Comparison of ENCODE assay signal across 27 cellular contexts in genomic region chr13:79799049-79799448, GRCh38.
DNase-seq lines count a peak whose midpoint lies in the region; ATAC-seq and TF ChIP-seq lines count a peak whose summit lies in the region.
"Had no signal": no experiment of that assay in that cellular context is flagged by ENCODE, and none has a peak within 500 bp of the region (broad histone marks: within the 10 kb centered on the region; RNA-seq: fewer than 3 reads in every experiment).

No MANE protein-coding gene starts in this region.

- H3K9ac ChIP-seq in adipocyte (ENCODE audit: low read length) (no peak overlapping the region), mesenchymal stem cell (ENCODE audit: low read length) (no peak overlapping the region)

- H4K91ac ChIP-seq in mesenchymal stem cell (ENCODE audit: low read length) = no peak overlapping the region

- H3K14ac ChIP-seq in mesenchymal stem cell (ENCODE audit: low read length in 2 of 2) = no peak overlapping the region

- ATAC-seq in HG03571 (IDR thresholded peaks at IDR 0.05; ENCODE audit: unreplicated experiment) = no peak
- ATAC-seq: activated CD8-positive, alpha-beta T cell treated with anti-CD3 and anti-CD28 coated beads, Interleukin-2, amount 10 ng/mL, durations not matched to agents 7 days and 5 days; left lobe of liver; natural killer cell; Panc1; stimulated activated naive B cell treated with anti-CD40 and anti-IgM and Interleukin-4, amounts not matched to agents 10 μg/mL and 1 μg/mL and 100 μg/mL, for 72 hours had no signal

- DNase-seq in NCI-H82 (lab: John Stamatoyannopoulos, UW) (peak; percentile 35), NCI-H82 treated with DMSO at 0.1 percent for 48 hours (lab: John Stamatoyannopoulos, UW; ENCODE audit: unreplicated experiment) (no peak), adipocyte (ENCODE audit: low read depth) (peak; percentile 39), mesenchymal stem cell (peak; percentile 47), MG63 (no peak), SIG-M5 (lab: John Stamatoyannopoulos, UW) (no peak), GM10266 (ENCODE audit: extremely low spot score) (no peak)
- DNase-seq: 8988T; activated CD4-positive, alpha-beta T cell treated with anti-CD3 and anti-CD28 coated beads for 4 hours; activated CD8-positive, alpha-beta T cell treated with anti-CD3 and anti-CD28 coated beads, Interleukin-2, amount 10 ng/mL, durations not matched to agents 7 days and 5 days; activated naive CD4-positive, alpha-beta T cell treated with anti-CD3 and anti-CD28 coated beads, Interleukin-2, amount 50 U/mL, for 16 hours; amygdala; CD4-positive, CD25-positive, alpha-beta regulatory T cell; DND-41; KG1; MM.1S; natural killer cell; NCI-H2029 treated with DMSO at 0.1 percent for 48 hours; SHP77 treated with DMSO at 0.1 percent for 48 hours; stimulated activated naive B cell treated with anti-CD40 and anti-IgM and Interleukin-4, amounts not matched to agents 10 μg/mL and 1 μg/mL and 100 μg/mL, for 72 hours; substantia nigra; T1000; trophoblast cell; WERI-Rb-1 had no signal

- H3K9me3 ChIP-seq in adipocyte (ENCODE audit: control insufficient read depth, low read length) = no peaks in the 10 kb centered on the region
- H3K9me3 ChIP-seq in mesenchymal stem cell (ENCODE audit: control insufficient read depth, low read length) = no peaks in the 10 kb centered on the region
- H3K9me3 ChIP-seq in MG63 = no peaks in the 10 kb centered on the region

- H3K27me3 ChIP-seq in adipocyte (replicated peaks; ENCODE audit: control insufficient read depth, insufficient read depth, low read length) = no peaks in the 10 kb centered on the region
- H3K27me3 ChIP-seq in mesenchymal stem cell (ENCODE audit: control insufficient read depth in 1 of 2, insufficient read depth in 1 of 2, low read length in 2 of 2) = no peaks in the 10 kb centered on the region
- no peaks in the 10 kb centered on the region for H3K27me3 ChIP-seq in MG63

- no peak overlapping the region for H3K27ac ChIP-seq in mesenchymal stem cell (ENCODE audit: low read length, poor library complexity, severe bottlenecking)
- H3K27ac ChIP-seq: WERI-Rb-1 had no signal

- H3K18ac ChIP-seq in mesenchymal stem cell (ENCODE audit: low read depth in 1 of 2, low read length in 2 of 2) = no peak overlapping the region

- WGBS in mesenchymal stem cell = 0% methylated on average over 2 of the region's 2 CpGs

- no peak overlapping the region for H2BK120ac ChIP-seq in mesenchymal stem cell (ENCODE audit: low read depth, low read length)

- H3K4me3 ChIP-seq in adipocyte (ENCODE audit: low read length) (no peak overlapping the region), mesenchymal stem cell (ENCODE audit: insufficient read depth in 1 of 2, low read depth in 1 of 2, low read length in 2 of 2) (no peak overlapping the region), MG63 (no peak overlapping the region)

- H4K8ac ChIP-seq in mesenchymal stem cell (ENCODE audit: low read length) = no peak overlapping the region

- H2AFZ ChIP-seq in mesenchymal stem cell (ENCODE audit: low read depth, low read length) = no peak overlapping the region

- no peak overlapping the region for H3K23ac ChIP-seq in mesenchymal stem cell (ENCODE audit: low read length in 2 of 2)

- H3K4me2 ChIP-seq in mesenchymal stem cell (ENCODE audit: low read length, poor library complexity, severe bottlenecking) = no peak overlapping the region

- no peaks in the 10 kb centered on the region for H3K36me3 ChIP-seq in adipocyte (ENCODE audit: control insufficient read depth, insufficient read depth, low read length, severe bottlenecking)
- H3K36me3 ChIP-seq in mesenchymal stem cell (ENCODE audit: control insufficient read depth in 1 of 2, insufficient read depth in 2 of 2, low read depth in 1 of 2, low read length in 2 of 2) = no peaks in the 10 kb centered on the region
- H3K36me3 ChIP-seq in MG63 = no peaks in the 10 kb centered on the region
- H3K36me3 ChIP-seq: WERI-Rb-1 had no signal

- no peak overlapping the region for H3K4ac ChIP-seq in mesenchymal stem cell (ENCODE audit: low read depth in 1 of 2, low read length in 2 of 2)

- no peaks in the 10 kb centered on the region for H3K4me1 ChIP-seq in adipocyte (ENCODE audit: control insufficient read depth, insufficient read depth, low read length)
- H3K4me1 ChIP-seq in mesenchymal stem cell (ENCODE audit: control insufficient read depth, insufficient read depth, low read depth, low read length) = peaks cover 5% of the 10 kb centered on the region

- no peak overlapping the region for H2BK12ac ChIP-seq in mesenchymal stem cell (ENCODE audit: low read length in 2 of 2)

- H2BK5ac ChIP-seq in mesenchymal stem cell (ENCODE audit: low read depth, low read length, poor library complexity, severe bottlenecking) = no peak overlapping the region

- TF ChIP-seq CTCF in GM10266 (IDR thresholded peaks at IDR 0.05; ENCODE audit: control insufficient read depth, insufficient read depth, low read depth, missing control alignments) = no peak

- no peak overlapping the region for H2AK5ac ChIP-seq in mesenchymal stem cell (ENCODE audit: low read length, severe bottlenecking)

- H2BK15ac ChIP-seq in mesenchymal stem cell (ENCODE audit: low read depth, poor library complexity, severe bottlenecking) = no peak overlapping the region

- H3K79me1 ChIP-seq in mesenchymal stem cell (replicated peaks; ENCODE audit: low read length, poor library complexity, severe bottlenecking) = no peaks in the 10 kb centered on the region

Comparison
In these comparisons a context has a peak if more than half of its experiments do, and no peak if none do; other contexts are left out.
1. DNase-seq: peak in NCI-H82 (single experiment), adipocyte (single experiment) and mesenchymal stem cell (single experiment); none in NCI-H82 treated with DMSO at 0.1 percent for 48 hours (single experiment), MG63 (single experiment), SIG-M5 (single experiment) and GM10266 (single experiment).